In genomic region chr6:36720251-36721141, GRCh38 we compare ENCODE assay signal across 1 cellular context.
TF ChIP-seq lines count a peak whose summit lies in the region.

No MANE protein-coding gene starts in this region.

TF ChIP-seq in GM12878, 131 proteins besides CTCF, POLR2A, EP300 and RAD21:
- TF ChIP-seq CHD4 (IDR thresholded peaks at IDR 0.05) (no peak), ATF2 (IDR thresholded peaks at IDR 0.05; ENCODE audit: low read length) (no peak), PAX5 (IDR thresholded peaks at IDR 0.05; ENCODE audit: borderline replicate concordance, low read depth, low read length) (peak; percentile 95), EED (IDR thresholded peaks at IDR 0.05; ENCODE audit: low read depth) (no peak; the same call in 1 of the 2 replicates), BCL11A (IDR thresholded peaks at IDR 0.05; ENCODE audit: low read depth, low read length) (no peak), KLF5 (IDR thresholded peaks at IDR 0.05; ENCODE audit: partially characterized antibody) (no peak), BHLHE40 (IDR thresholded peaks at IDR 0.05; ENCODE audit: borderline replicate concordance in 1 of 2, low read depth in 2 of 2, low read length in 1 of 2) (peak in 1 of 2 experiments; percentile 73; a peak in 2 of 4 replicates), FOXM1 (IDR thresholded peaks at IDR 0.05; ENCODE audit: low read depth, low read length) (no peak), ASH2L (IDR thresholded peaks at IDR 0.05; ENCODE audit: borderline replicate concordance, low read depth) (no peak), ETV6 (conservative IDR thresholded peaks at IDR 0.05 in 1 of 2, IDR thresholded peaks at IDR 0.05 in 1 of 2; ENCODE audit: borderline replicate concordance in 1 of 2, low read depth in 1 of 2) (no peak), TCF12 (IDR thresholded peaks at IDR 0.05; ENCODE audit: low read depth, low read length) (peak; percentile 91), TCF3 (IDR thresholded peaks at IDR 0.05; ENCODE audit: borderline replicate concordance, insufficient read depth, low read depth, low read length) (peak; percentile 70; the same call in 1 of the 2 replicates), EGR1 (IDR thresholded peaks at IDR 0.05; ENCODE audit: borderline replicate concordance in 1 of 2, low read depth in 2 of 2, low read length in 2 of 2) (peak in 1 of 2 experiments; percentile 64; a peak in 1 of 3 replicates), IKZF1 (conservative IDR thresholded peaks at IDR 0.05) (peak; percentile 14; the same call in 1 of the 2 replicates), ZBTB11 (CRISPR knock-in tag; IDR thresholded peaks at IDR 0.05) (no peak), CEBPB (IDR thresholded peaks at IDR 0.05; ENCODE audit: borderline replicate concordance in 1 of 2, low read depth in 2 of 2, low read length in 2 of 2) (no peak), DPF2 (IDR thresholded peaks at IDR 0.05) (peak; percentile 15; the same call in 1 of the 2 replicates)
- TF ChIP-seq, protein P1, sequence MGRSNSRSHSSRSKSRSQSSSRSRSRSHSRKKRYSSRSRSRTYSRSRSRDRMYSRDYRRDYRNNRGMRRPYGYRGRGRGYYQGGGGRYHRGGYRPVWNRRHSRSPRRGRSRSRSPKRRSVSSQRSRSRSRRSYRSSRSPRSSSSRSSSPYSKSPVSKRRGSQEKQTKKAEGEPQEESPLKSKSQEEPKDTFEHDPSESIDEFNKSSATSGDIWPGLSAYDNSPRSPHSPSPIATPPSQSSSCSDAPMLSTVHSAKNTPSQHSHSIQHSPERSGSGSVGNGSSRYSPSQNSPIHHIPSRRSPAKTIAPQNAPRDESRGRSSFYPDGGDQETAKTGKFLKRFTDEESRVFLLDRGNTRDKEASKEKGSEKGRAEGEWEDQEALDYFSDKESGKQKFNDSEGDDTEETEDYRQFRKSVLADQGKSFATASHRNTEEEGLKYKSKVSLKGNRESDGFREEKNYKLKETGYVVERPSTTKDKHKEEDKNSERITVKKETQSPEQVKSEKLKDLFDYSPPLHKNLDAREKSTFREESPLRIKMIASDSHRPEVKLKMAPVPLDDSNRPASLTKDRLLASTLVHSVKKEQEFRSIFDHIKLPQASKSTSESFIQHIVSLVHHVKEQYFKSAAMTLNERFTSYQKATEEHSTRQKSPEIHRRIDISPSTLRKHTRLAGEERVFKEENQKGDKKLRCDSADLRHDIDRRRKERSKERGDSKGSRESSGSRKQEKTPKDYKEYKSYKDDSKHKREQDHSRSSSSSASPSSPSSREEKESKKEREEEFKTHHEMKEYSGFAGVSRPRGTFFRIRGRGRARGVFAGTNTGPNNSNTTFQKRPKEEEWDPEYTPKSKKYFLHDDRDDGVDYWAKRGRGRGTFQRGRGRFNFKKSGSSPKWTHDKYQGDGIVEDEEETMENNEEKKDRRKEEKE (IDR thresholded peaks at IDR 0.05) = no peak
